30 cellular contexts compared by ENCODE assay signal in the genomic region with DNA sequence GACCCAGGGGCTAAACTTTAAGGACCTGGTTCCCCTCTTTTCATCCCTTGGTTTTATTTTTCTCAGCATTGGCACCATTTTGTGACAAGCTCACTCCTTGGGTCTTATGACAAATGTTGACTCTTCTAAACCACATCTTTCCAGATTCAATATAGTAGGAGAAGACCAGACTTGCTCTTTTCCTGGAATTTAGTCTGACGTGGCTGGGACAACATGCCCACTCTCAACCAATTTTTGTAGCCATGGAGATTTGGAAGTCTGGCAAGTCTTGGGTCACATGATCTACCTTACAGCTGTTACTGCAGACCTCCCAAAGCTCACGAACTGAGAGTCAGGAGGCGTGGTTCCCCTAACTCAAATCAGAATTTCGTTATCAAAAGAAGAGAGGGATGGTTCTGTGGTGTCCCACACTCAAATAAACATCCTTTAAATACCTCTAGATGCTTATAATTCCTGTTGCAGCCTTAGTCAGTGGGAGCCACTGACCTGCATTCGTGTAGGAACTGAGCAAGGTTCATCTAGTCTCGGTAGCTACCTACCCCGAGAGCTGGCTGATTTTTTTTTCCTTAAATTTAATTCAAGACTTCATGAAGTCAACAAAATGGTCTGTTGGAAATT.
"Had no signal": no experiment of that assay in that cellular context is flagged by ENCODE, and none has a peak within 500 bp of the region (broad histone marks: within the 10 kb centered on the region; RNA-seq: fewer than 3 reads in every experiment).

No MANE protein-coding gene starts in this region.

- DNase-seq: activated CD4-positive, alpha-beta T cell treated with anti-CD3 and anti-CD28 coated beads, Interleukin-2, amount 10 ng/mL, durations not matched to agents 7 days and 5 days; activated CD8-positive, alpha-beta memory T cell treated with anti-CD3 and anti-CD28 coated beads, Interleukin-2, amount 10 ng/mL, durations not matched to agents 7 days and 5 days; activated CD8-positive, alpha-beta T cell treated with anti-CD3 and anti-CD28 coated beads, Interleukin-2, amount 10 ng/mL, durations not matched to agents 7 days and 5 days; activated gamma-delta T cell; activated naive CD4-positive, alpha-beta T cell treated with anti-CD3 and anti-CD28 coated beads, Interleukin-2, amount 50 U/mL, for 16 hours; activated naive CD8-positive, alpha-beta T cell treated with anti-CD3 and anti-CD28 coated beads, Interleukin-2, amount 50 U/mL, for 24 hours; amygdala; central memory CD4-positive, alpha-beta T cell; islet precursor cell; left ventricle myocardium inferior; retina; sigmoid colon; small intestine; stimulated activated CD4-positive, alpha-beta T cell treated with anti-CD3 and anti-CD28 coated beads, Interleukin-4, amount 100 ng/mL, for 24 hours; stimulated activated naive CD8-positive, alpha-beta T cell treated with anti-CD3 and anti-CD28 coated beads, Interleukin-15, amount 100 ng/mL, for 72 hours; substantia nigra; SW 1271; T1000; upper lobe of left lung; WERI-Rb-1 had no signal

- H2AFZ ChIP-seq: hepatocyte had no signal

- H3K36me3 ChIP-seq: gastroesophageal sphincter, left ventricle myocardium inferior, prostate gland, sigmoid colon, upper lobe of left lung, WERI-Rb-1 had no signal

- H3K9me3 ChIP-seq: prostate gland had no signal

- H3K4me2 ChIP-seq: hepatocyte had no signal

- H3K27me3 ChIP-seq: gastroesophageal sphincter, hepatocyte, sigmoid colon, upper lobe of left lung had no signal

- FAIRE-seq: endometrium, small intestine had no signal

- H3K4me1 ChIP-seq: gastroesophageal sphincter, left ventricle myocardium inferior, prostate gland, sigmoid colon, upper lobe of left lung had no signal

- H3K79me2 ChIP-seq: hepatocyte had no signal

- H3K27ac Mint-ChIP-seq: activated CD4-positive, alpha-beta T cell treated with anti-CD3 and anti-CD28 coated beads, Interleukin-2, amount 10 ng/mL, durations not matched to agents 7 days and 5 days; activated CD8-positive, alpha-beta memory T cell treated with anti-CD3 and anti-CD28 coated beads, Interleukin-2, amount 10 ng/mL, durations not matched to agents 7 days and 5 days; activated CD8-positive, alpha-beta T cell treated with anti-CD3 and anti-CD28 coated beads, Interleukin-2, amount 10 ng/mL, durations not matched to agents 7 days and 5 days; activated naive CD8-positive, alpha-beta T cell treated with anti-CD3 and anti-CD28 coated beads, Interleukin-2, amount 50 U/mL, for 24 hours; activated T-helper 1 cell treated with anti-CD3 and anti-CD28 coated beads, Interleukin-12 subunit alpha, Interleukin-12 subunit beta, Interleukin-2, Interleukin-4 antibody, amounts not matched to agents 30 ng/mL and 10 ng/mL and 1 ng/mL, durations not matched to agents 14 hours and 24 hours and 36 hours; dendritic cell treated with granulocyte-macrophage colony-stimulating factor and Interleukin-4, amounts not matched to agents 40 ng/mL and 50 ng/mL, for 4 days; nephron; stimulated activated memory B cell treated with anti-CD40 and anti-IgM and Interleukin-4, amounts not matched to agents 10 μg/mL and 1 μg/mL and 100 μg/mL, for 72 hours; stimulated activated naive CD8-positive, alpha-beta T cell treated with anti-CD3 and anti-CD28 coated beads, Interleukin-15, amount 100 ng/mL, for 72 hours; T-helper 1 cell treated with Interleukin-12 subunit alpha and Interleukin-12 subunit beta and Interleukin-4 antibody, amounts not matched to agents 30 μg/mL and 1 μg/mL, for 36 hours had no signal

- ATAC-seq: activated CD8-positive, alpha-beta memory T cell treated with anti-CD3 and anti-CD28 coated beads, Interleukin-2, amount 10 ng/mL, durations not matched to agents 7 days and 5 days; activated CD8-positive, alpha-beta T cell treated with anti-CD3 and anti-CD28 coated beads, Interleukin-2, amount 10 ng/mL, durations not matched to agents 7 days and 5 days; activated naive CD8-positive, alpha-beta T cell treated with anti-CD3 and anti-CD28 coated beads, Interleukin-2, amount 50 U/mL, for 24 hours; gastroesophageal sphincter; stimulated activated memory B cell treated with anti-CD40 and anti-IgM and Interleukin-4, amounts not matched to agents 10 μg/mL and 1 μg/mL and 100 μg/mL, for 72 hours; stimulated activated naive CD8-positive, alpha-beta T cell treated with anti-CD3 and anti-CD28 coated beads, Interleukin-15, amount 100 ng/mL, for 72 hours had no signal

- H3K27me3 Mint-ChIP-seq: activated CD4-positive, alpha-beta T cell treated with anti-CD3 and anti-CD28 coated beads, Interleukin-2, amount 10 ng/mL, durations not matched to agents 7 days and 5 days; activated CD8-positive, alpha-beta memory T cell treated with anti-CD3 and anti-CD28 coated beads, Interleukin-2, amount 10 ng/mL, durations not matched to agents 7 days and 5 days; activated naive CD8-positive, alpha-beta T cell treated with anti-CD3 and anti-CD28 coated beads, Interleukin-2, amount 50 U/mL, for 24 hours; stimulated activated memory B cell treated with anti-CD40 and anti-IgM and Interleukin-4, amounts not matched to agents 10 μg/mL and 1 μg/mL and 100 μg/mL, for 72 hours; stimulated activated naive CD8-positive, alpha-beta T cell treated with anti-CD3 and anti-CD28 coated beads, Interleukin-15, amount 100 ng/mL, for 72 hours had no signal

- H3K4me3 Mint-ChIP-seq: activated CD4-positive, alpha-beta T cell treated with anti-CD3 and anti-CD28 coated beads, Interleukin-2, amount 10 ng/mL, durations not matched to agents 7 days and 5 days; activated CD8-positive, alpha-beta memory T cell treated with anti-CD3 and anti-CD28 coated beads, Interleukin-2, amount 10 ng/mL, durations not matched to agents 7 days and 5 days; activated CD8-positive, alpha-beta T cell treated with anti-CD3 and anti-CD28 coated beads, Interleukin-2, amount 10 ng/mL, durations not matched to agents 7 days and 5 days; activated naive CD8-positive, alpha-beta T cell treated with anti-CD3 and anti-CD28 coated beads, Interleukin-2, amount 50 U/mL, for 24 hours; activated T-helper 1 cell treated with anti-CD3 and anti-CD28 coated beads, Interleukin-12 subunit alpha, Interleukin-12 subunit beta, Interleukin-2, Interleukin-4 antibody, amounts not matched to agents 30 ng/mL and 10 ng/mL and 1 ng/mL, durations not matched to agents 14 hours and 24 hours and 36 hours; dendritic cell treated with granulocyte-macrophage colony-stimulating factor and Interleukin-4, amounts not matched to agents 40 ng/mL and 50 ng/mL, for 4 days; nephron; stimulated activated memory B cell treated with anti-CD40 and anti-IgM and Interleukin-4, amounts not matched to agents 10 μg/mL and 1 μg/mL and 100 μg/mL, for 72 hours; stimulated activated naive CD8-positive, alpha-beta T cell treated with anti-CD3 and anti-CD28 coated beads, Interleukin-15, amount 100 ng/mL, for 72 hours; T-helper 1 cell treated with Interleukin-12 subunit alpha and Interleukin-12 subunit beta and Interleukin-4 antibody, amounts not matched to agents 30 μg/mL and 1 μg/mL, for 36 hours had no signal

- H3K4me3 ChIP-seq: gastroesophageal sphincter, hepatocyte, left ventricle myocardium inferior, lung, prostate gland, sigmoid colon, upper lobe of left lung had no signal

- H3K27ac ChIP-seq: gastroesophageal sphincter, hepatocyte, left ventricle myocardium inferior, prostate gland, sigmoid colon, upper lobe of left lung, WERI-Rb-1 had no signal
